ENCODE assay signal across 12 cellular contexts in the genomic region with DNA sequence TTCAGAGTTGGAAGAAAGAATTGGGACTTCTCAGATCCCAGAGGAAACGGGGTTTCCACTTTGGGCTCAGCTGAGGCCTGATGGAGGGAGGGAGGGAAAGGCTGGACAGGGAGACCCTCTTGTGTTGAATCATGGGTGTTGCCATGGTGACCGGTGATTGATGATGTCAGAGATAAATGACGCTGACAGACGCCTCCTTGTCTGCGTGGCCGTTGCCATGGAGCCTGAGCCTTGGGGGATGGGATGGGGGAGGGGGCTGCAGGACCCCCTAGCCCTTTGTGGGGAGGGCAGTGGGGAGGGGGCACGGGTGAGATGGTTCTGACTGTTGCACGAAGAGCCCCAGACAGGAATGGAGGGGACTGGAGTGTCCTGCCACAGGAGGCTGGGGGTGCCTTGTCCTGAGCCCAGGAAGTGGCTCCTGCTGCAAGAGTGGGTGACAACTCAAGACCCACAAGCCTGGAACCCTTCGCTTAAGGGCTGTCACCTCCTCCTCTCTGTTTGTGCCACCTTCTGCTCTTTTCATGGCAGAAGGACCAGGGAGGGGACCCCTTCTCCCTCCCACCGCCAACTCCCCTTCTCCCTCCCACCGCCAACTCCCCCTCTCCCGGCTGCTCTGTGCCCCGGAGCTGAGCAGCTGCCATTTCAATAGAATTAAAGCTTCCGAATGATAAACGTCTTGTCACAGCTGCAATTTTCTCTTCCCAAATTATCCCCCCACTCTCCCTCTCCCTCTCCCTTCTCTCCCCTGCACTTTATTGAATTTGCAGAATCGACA. TPM values are rescaled to one million over a fixed set of nuclear protein-coding genes. Genes with fewer than 3 reads are reported as not detected.
DNase-seq lines count a peak whose midpoint lies in the region; ATAC-seq and TF ChIP-seq lines count a peak whose summit lies in the region.
"Had no signal": no experiment of that assay in that cellular context is flagged by ENCODE, and none has a peak within 500 bp of the region (broad histone marks: within the 10 kb centered on the region; RNA-seq: fewer than 3 reads in every experiment).

No MANE protein-coding gene starts in this region.

- H3K79me2 ChIP-seq in HCT116 (ENCODE audit: insufficient read depth, low read length), result peaks cover 23% of the 10 kb centered on the region; the same call in 1 of the 2 replicates

- no peaks in the 10 kb centered on the region for H3K9me3 Mint-ChIP-seq in endothelial cell (ENCODE audit: unreplicated experiment)

- RAD21 ChIA-PET in HCT116 (lab: Charles Lee; ENCODE audit: low non-redundant PET in 1 of 2, low total read pairs in 2 of 2, uncharacterized antibody in 2 of 2, unreplicated experiment in 2 of 2), result no interaction called here

- H3K4me1 Mint-ChIP-seq in endothelial cell (ENCODE audit: unreplicated experiment), result peaks cover 52% of the 10 kb centered on the region

- TF ChIP-seq RAD21 in HCT116 (IDR thresholded peaks at IDR 0.05; ENCODE audit: low read depth), result no peak

- peak overlapping the region; percentile 68 for H3K4me3 Mint-ChIP-seq in endothelial cell (ENCODE audit: unreplicated experiment)

- H3K27me3 ChIP-seq in HCT116 (ENCODE audit: insufficient read depth, low read length), result no peaks in the 10 kb centered on the region
- H3K27me3 ChIP-seq in neuron (ENCODE audit: insufficient read depth, low read length), result no peaks in the 10 kb centered on the region
- H3K27me3 ChIP-seq: thyroid gland had no signal

- ATAC-seq in HCT116 (no peak), GM21825 (IDR thresholded peaks at IDR 0.05; ENCODE audit: unreplicated experiment) (no peak)

- POLR2A ChIA-PET in HCT116 (lab: Charles Lee), result interaction anchor here (0.6 kb wide), 1 partner anchor 20 kb away, joined by 4 read pairs; no protein-coding TSS in a partner anchor

- no peak for DNase-seq in HCT116 (ENCODE audit: low read depth, low spot score)
- DNase-seq in NCI-H82 (lab: John Stamatoyannopoulos, UW), result peak; percentile 88
- no peak for DNase-seq in endothelial cell (ENCODE audit: low spot score)
- DNase-seq in NCI-H146 (lab: John Stamatoyannopoulos, UW), result no peak
- no peak for DNase-seq in H4 (ENCODE audit: low spot score)
- no peak for DNase-seq in NK-92 treated with Interleukin-12 subunit alpha and Interleukin-12 subunit beta, amount 100 ng/mL, for 24 hours (lab: John Stamatoyannopoulos, UW)
- DNase-seq: DND-41, thyroid gland had no signal

- no peak for TF ChIP-seq POLR2A in HCT116 (IDR thresholded peaks at IDR 0.05; ENCODE audit: borderline replicate concordance, extremely low read depth, insufficient read depth, insufficient read length)

- H3K9me3 ChIP-seq in HCT116 (ENCODE audit: control insufficient read depth in 1 of 2, insufficient read depth in 1 of 2, low read depth in 1 of 2, low read length in 2 of 2) (no peaks in the 10 kb centered on the region), neuron (ENCODE audit: low read length) (no peaks in the 10 kb centered on the region)
- H3K9me3 ChIP-seq: thyroid gland had no signal

- CTCF ChIA-PET in HCT116 (lab: Charles Lee), result interaction anchor here (1.3 to 5.8 kb wide), 3 partner anchors 9 to 209 kb away, joined by 3 to 107 read pairs (median 3); a partner anchor contains a TSS

- H2AFZ ChIP-seq in HCT116 (ENCODE audit: low read depth, low read length, poor library complexity, severe bottlenecking) (no peak overlapping the region), neuron (ENCODE audit: low read depth, low read length) (no peak overlapping the region)

- no peak overlapping the region for H3K27ac ChIP-seq in HCT116 (ENCODE audit: low read depth, low read length)
- H3K27ac ChIP-seq: thyroid gland, VCaP had no signal

- H3K27me3 Mint-ChIP-seq in endothelial cell (ENCODE audit: unreplicated experiment), result peaks cover 19% of the 10 kb centered on the region

- TSS peak; percentile 20 for BruUV-seq in HCT116 (replicated peaks; lab: Mats Ljungman, UMichigan)

- no peaks in the 10 kb centered on the region for H3K9me2 ChIP-seq in HCT116 (ENCODE audit: insufficient read depth)

- H3K4me3 ChIP-seq in HCT116 (replicated peaks in 1 of 2; ENCODE audit: low read depth in 1 of 2, low read length in 2 of 2) (no peak overlapping the region), neuron (ENCODE audit: low read length) (peak overlapping the region; percentile 22)
- H3K4me3 ChIP-seq: thyroid gland had no signal

- peak overlapping the region; percentile 86 for H3K27ac Mint-ChIP-seq in endothelial cell (ENCODE audit: unreplicated experiment)

- H3K36me3 Mint-ChIP-seq in endothelial cell (ENCODE audit: low read depth, unreplicated experiment), result peaks cover 31% of the 10 kb centered on the region

- intact Hi-C loops in HCT116 (cut with micrococcal nuclease), result no loop called here

- H3K4me1 ChIP-seq in HCT116 (ENCODE audit: control insufficient read depth in 1 of 2, insufficient read depth in 2 of 2, low read length in 2 of 2) (peaks cover 6 to 7% of the 10 kb centered on the region in 2 experiments), neuron (ENCODE audit: insufficient read depth, low read length) (peaks cover 68% of the 10 kb centered on the region)

- TF ChIP-seq CTCF in HCT116 (IDR thresholded peaks at IDR 0.05 in 2 of 3, conservative IDR thresholded peaks at IDR 0.05 in 1 of 3; ENCODE audit: borderline replicate concordance in 1 of 3, insufficient read depth in 1 of 3, low read depth in 2 of 3, low read length in 2 of 3) (no peak), endothelial cell (IDR thresholded peaks at IDR 0.05; ENCODE audit: unreplicated experiment) (no peak)

- no peaks in the 10 kb centered on the region for H4K20me1 ChIP-seq in HCT116 (ENCODE audit: insufficient read depth)

- H3K36me3 ChIP-seq in HCT116 (ENCODE audit: control insufficient read depth in 1 of 2, insufficient read depth in 2 of 2, low read length in 2 of 2) (peaks cover 4 to 18% of the 10 kb centered on the region in 2 experiments; a peak in 3 of 4 replicates), neuron (ENCODE audit: insufficient read depth, low read length) (peaks cover 7% of the 10 kb centered on the region)

- H3K4me2 ChIP-seq in HCT116 (ENCODE audit: low read length), result no peak overlapping the region

- H3K9ac ChIP-seq in HCT116 (ENCODE audit: low read length), result no peak overlapping the region

TF ChIP-seq in HCT116, 20 proteins besides CTCF, POLR2A, EP300 and RAD21:
- TF ChIP-seq EZH2phosphoT487 (IDR thresholded peaks at IDR 0.05; ENCODE audit: borderline replicate concordance) (no peak), CBX3 (IDR thresholded peaks at IDR 0.05; ENCODE audit: low read depth) (no peak), ZFX (IDR thresholded peaks at IDR 0.05) (no peak), ZNF274 (IDR thresholded peaks at IDR 0.05; ENCODE audit: low read depth, low read length) (no peak)
TF ChIP-seq in HCT116: peak in this region for 0.

RNA-seq across cellular contexts. Expression of a gene that starts 13.9 kb away (rescaled TPM):
- total RNA-seq in HCT116 (2021; ENCODE audit: unreplicated experiment) (not detected), endothelial cell (ENCODE audit: unreplicated experiment) (1.1 TPM)
- 0.29 and 1.5 TPM in 2 replicates for polyA plus RNA-seq in HCT116 (2012)
- not detected in 2 replicates for total RNA-seq in H4 (2014; rRNA removed; shearing (Covaris generic))
- total RNA-seq: NCI-H460 had no signal

RNA-seq across cellular contexts. Expression of a gene that starts 41.6 kb away (rescaled TPM):
- total RNA-seq in HCT116 (2021; ENCODE audit: unreplicated experiment) (35.1 TPM), endothelial cell (ENCODE audit: unreplicated experiment) (42.8 TPM)
- 38.1 and 46.6 TPM in 2 replicates for polyA plus RNA-seq in HCT116 (2012)
- 17.7 and 19.7 TPM in 2 replicates for total RNA-seq in H4 (2014; rRNA removed; shearing (Covaris generic))
